Comparison of ENCODE assay signal across 1 cellular context in genomic region chr4:106502106-106502699, GRCh38.
TF ChIP-seq lines count a peak whose summit lies in the region.

No MANE protein-coding gene starts in this region.

TF ChIP-seq in HEK293T, 16 proteins besides CTCF, POLR2A, EP300 and RAD21 (continued from another document):
- TF ChIP-seq L3MBTL2 (conservative IDR thresholded peaks at IDR 0.05), result no peak
